13 cellular contexts compared by ENCODE assay signal in genomic region chr12:64385468-64385867, GRCh38. TPM values are rescaled to one million over a fixed set of nuclear protein-coding genes. Genes with fewer than 3 reads are reported as not detected.
DNase-seq lines count a peak whose midpoint lies in the region; FAIRE-seq and TF ChIP-seq lines count a peak whose summit lies in the region.
"Had no signal": no experiment of that assay in that cellular context is flagged by ENCODE, and none has a peak within 500 bp of the region (broad histone marks: within the 10 kb centered on the region; RNA-seq: fewer than 3 reads in every experiment).

No MANE protein-coding gene starts in this region.

- H3K79me2 ChIP-seq in keratinocyte (ENCODE audit: control insufficient read depth, insufficient read depth, low read length): no peaks in the 10 kb centered on the region

- no peak overlapping the region for H3K9ac ChIP-seq in keratinocyte (ENCODE audit: control insufficient read depth, extremely low read depth, insufficient read depth, low read length)

- no peaks in the 10 kb centered on the region for H3K36me3 Mint-ChIP-seq in activated T-cell treated with anti-CD3 and anti-CD28 coated beads, Interleukin-2, amount 50 U/mL, for 24 hours (ENCODE audit: low read depth)

- peaks cover 22% of the 10 kb centered on the region for H3K4me1 ChIP-seq in keratinocyte (ENCODE audit: control insufficient read depth, extremely low read depth, insufficient read depth, low read length)
- H3K4me1 ChIP-seq in ascending aorta: no peaks in the 10 kb centered on the region

- H3K4me3 ChIP-seq in keratinocyte (ENCODE audit: control insufficient read depth in 2 of 3, extremely low read depth in 1 of 3, insufficient read depth in 2 of 3, low read depth in 1 of 3, low read length in 3 of 3) (no peak overlapping the region), ascending aorta (no peak overlapping the region)
- H3K4me3 ChIP-seq: ovary had no signal

- peak overlapping the region; percentile 29 for H2AFZ ChIP-seq in keratinocyte (ENCODE audit: control insufficient read depth, low read length)

- H3K4me1 Mint-ChIP-seq in activated T-cell treated with anti-CD3 and anti-CD28 coated beads, Interleukin-2, amount 50 U/mL, for 24 hours (ENCODE audit: low read depth): peaks cover 33% of the 10 kb centered on the region

- H4K20me1 ChIP-seq in keratinocyte (ENCODE audit: control insufficient read depth, extremely low read depth, insufficient read depth, low read length): no peaks in the 10 kb centered on the region

- peak overlapping the region; percentile 16 for H3K4me3 Mint-ChIP-seq in activated T-cell treated with anti-CD3 and anti-CD28 coated beads, Interleukin-2, amount 50 U/mL, for 24 hours

- H3K4me2 ChIP-seq in keratinocyte (ENCODE audit: control insufficient read depth, extremely low read depth, insufficient read depth, low read depth, low read length): peak overlapping the region; percentile 49

- H3K27me3 ChIP-seq in keratinocyte (ENCODE audit: control insufficient read depth, extremely low read depth, insufficient read depth, low read length) (no peaks in the 10 kb centered on the region), ascending aorta (no peaks in the 10 kb centered on the region)
- H3K27me3 ChIP-seq: ovary had no signal

- no peaks in the 10 kb centered on the region for H3K9me1 ChIP-seq in keratinocyte (ENCODE audit: control insufficient read depth, extremely low read depth, insufficient read depth, low read length)

- H3K27me3 Mint-ChIP-seq in activated T-cell treated with anti-CD3 and anti-CD28 coated beads, Interleukin-2, amount 50 U/mL, for 24 hours: peaks cover 6% of the 10 kb centered on the region

- dilution Hi-C loops in keratinocyte (cut with MboI; ENCODE audit: extremely low pct_ligation_motif_present, low sequenced_read_pairs): no loop called here

- TF ChIP-seq CTCF in keratinocyte (optimal IDR thresholded peaks at IDR 0.05 in 1 of 3, IDR thresholded peaks at IDR 0.05 in 1 of 3, conservative IDR thresholded peaks at IDR 0.05 in 1 of 3; ENCODE audit: extremely low read depth in 1 of 3, insufficient read depth in 2 of 3, low read length in 3 of 3) (no peak), ascending aorta (IDR thresholded peaks at IDR 0.05) (no peak)

- peaks cover 13% of the 10 kb centered on the region for H3K9me3 Mint-ChIP-seq in activated T-cell treated with anti-CD3 and anti-CD28 coated beads, Interleukin-2, amount 50 U/mL, for 24 hours

- H3K36me3 ChIP-seq in keratinocyte (ENCODE audit: control insufficient read depth in 2 of 2, extremely low read depth in 1 of 2, insufficient read depth in 2 of 2, low read length in 2 of 2): no peaks in the 10 kb centered on the region
- no peaks in the 10 kb centered on the region for H3K36me3 ChIP-seq in ascending aorta
- H3K36me3 ChIP-seq: ovary had no signal

- H3K9me3 ChIP-seq in keratinocyte (ENCODE audit: control insufficient read depth, low read depth, low read length): peaks cover 1% of the 10 kb centered on the region
- H3K9me3 ChIP-seq in ascending aorta: peaks cover 0 to 2% of the 10 kb centered on the region in 2 donors
- H3K9me3 ChIP-seq: ovary had no signal

- peak overlapping the region; percentile 33 for H3K27ac ChIP-seq in keratinocyte (ENCODE audit: control insufficient read depth, insufficient read depth, low read length)
- H3K27ac ChIP-seq in ascending aorta: no peak overlapping the region
- H3K27ac ChIP-seq: ovary had no signal

- DNase-seq in AG08395 (ENCODE audit: low spot score) (peak; percentile 7), HT-29 (ENCODE audit: low spot score) (peak; percentile 23), keratinocyte (ENCODE audit: low read depth, low spot score) (peak; percentile 49), ascending aorta (ENCODE audit: low spot score in 2 of 2) (no peak), DMS79 treated with DMSO at 0.1 percent for 48 hours (lab: John Stamatoyannopoulos, UW) (no peak), NCI-H2227 (lab: John Stamatoyannopoulos, UW; ENCODE audit: unreplicated experiment) (no peak), COLO668 (lab: John Stamatoyannopoulos, UW; ENCODE audit: unreplicated experiment) (no peak)
- peak; percentile 42 for DNase-seq in activated T-cell treated with anti-CD3 and anti-CD28 coated beads, Interleukin-2, amount 50 U/mL, for 24 hours
- DNase-seq: MV-4-11, ovary, T-helper 9 cell had no signal

- intact Hi-C loops in ascending aorta (cut with DNase I): no loop called here

- peak; percentile 56 for FAIRE-seq in keratinocyte (lab: Jason Lieb, UNC)

- H3K27ac Mint-ChIP-seq in activated T-cell treated with anti-CD3 and anti-CD28 coated beads, Interleukin-2, amount 50 U/mL, for 24 hours: peak overlapping the region; percentile 83

RNA-seq across cellular contexts. Expression of gene C12orf56, which starts 5.1 kb away (rescaled TPM):
- total RNA-seq in HT-29 (2014; rRNA removed; shearing (Covaris generic)): not detected in 2 replicates
- polyA plus RNA-seq in keratinocyte: 0.03 to 0.18 TPM (median 0.14 TPM) in 3 replicates
- polyA plus RNA-seq in keratinocyte (2011; ENCODE audit: low read depth): 0.19 TPM
- 0.06 and 0.21 TPM in 2 replicates for polyA plus RNA-seq in keratinocyte (2011; cell fraction: cytosol; rRNA removed)
- 0.07 and 0.28 TPM in 2 replicates for polyA plus RNA-seq in keratinocyte (2011; cell fraction: nucleus; rRNA removed)
- polyA plus RNA-seq in keratinocyte (2012; ENCODE audit: low replicate concordance): 0.08 and 0.75 TPM in 2 replicates
- polyA minus RNA-seq in keratinocyte: 0.07 to 0.32 TPM in 2 of 3 replicates, not detected in the other
- polyA minus RNA-seq in keratinocyte (2011; cell fraction: cytosol; rRNA and poly(A)+ RNA removed): not detected
- not detected in 2 replicates for polyA minus RNA-seq in keratinocyte (2011; cell fraction: nucleus; rRNA and poly(A)+ RNA removed)
- total RNA-seq in ascending aorta: not detected
- total RNA-seq: left lobe of liver, ovary had no signal
- polyA plus RNA-seq: BJ, ovary had no signal

RNA-seq across cellular contexts. Expression of gene XPOT, which starts 18.7 kb away (rescaled TPM):
- total RNA-seq in HT-29 (2014; rRNA removed; shearing (Covaris generic)): 42.6 and 45.2 TPM in 2 replicates
- polyA plus RNA-seq in keratinocyte: 53.6 to 93.8 TPM (median 65.5 TPM) in 3 replicates
- polyA plus RNA-seq in keratinocyte (2011; ENCODE audit: low read depth): 51.7 TPM
- 36.7 and 86.2 TPM in 2 replicates for polyA plus RNA-seq in keratinocyte (2011; cell fraction: cytosol; rRNA removed)
- 78.6 and 101 TPM in 2 replicates for polyA plus RNA-seq in keratinocyte (2011; cell fraction: nucleus; rRNA removed)
- polyA plus RNA-seq in keratinocyte (2012; ENCODE audit: low replicate concordance): 48.1 and 65.8 TPM in 2 replicates
- 12.1 to 84.4 TPM (median 49.3 TPM) in 3 replicates for polyA minus RNA-seq in keratinocyte
- polyA minus RNA-seq in keratinocyte (2011; cell fraction: cytosol; rRNA and poly(A)+ RNA removed): 59.3 TPM
- 38.1 and 64.8 TPM in 2 replicates for polyA minus RNA-seq in keratinocyte (2011; cell fraction: nucleus; rRNA and poly(A)+ RNA removed)
- total RNA-seq in ascending aorta: 24.5 TPM

Comparison
In these comparisons a context has a peak if more than half of its experiments do, and no peak if none do; other contexts are left out.
1. DNase-seq: peak in AG08395 (single experiment), HT-29 (single experiment), activated T-cell treated with anti-CD3 and anti-CD28 coated beads, Interleukin-2, amount 50 U/mL, for 24 hours (single experiment) and keratinocyte (single experiment); none in ascending aorta (0 of 2), DMS79 treated with DMSO at 0.1 percent for 48 hours (single experiment), NCI-H2227 (single experiment) and COLO668 (single experiment).